In the genomic region with DNA sequence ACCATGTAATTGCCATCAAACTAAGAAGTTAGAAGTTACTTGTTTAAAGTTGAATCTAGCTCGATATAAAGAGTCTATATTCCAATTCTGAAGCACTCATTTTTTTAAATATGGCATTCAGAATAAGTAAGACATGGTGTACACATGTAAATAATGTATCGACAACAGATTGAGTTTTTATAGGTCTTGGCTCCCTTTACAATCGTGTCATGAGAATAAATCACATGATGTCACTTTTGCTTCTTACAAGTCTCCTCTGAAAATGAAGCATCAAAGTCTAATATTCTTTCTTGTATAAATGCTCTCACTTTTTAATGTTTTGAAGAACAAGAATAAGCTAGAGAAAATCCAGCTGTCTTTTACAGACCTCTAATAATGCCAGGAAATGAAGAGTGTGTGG, we compare ENCODE assay signal across 10 cellular contexts. TPM values are rescaled to one million over a fixed set of nuclear protein-coding genes. Genes with fewer than 3 reads are reported as not detected.
"Had no signal": no experiment of that assay in that cellular context is flagged by ENCODE, and none has a peak within 500 bp of the region (broad histone marks: within the 10 kb centered on the region; RNA-seq: fewer than 3 reads in every experiment).

No MANE protein-coding gene starts in this region.

- H3K4me1 Mint-ChIP-seq: IgD-negative memory B cell had no signal

- DNase-seq: GM23248, H7, HFFc6, KBM-7 had no signal

- H3K4me3 Mint-ChIP-seq: HFFc6, IgD-negative memory B cell had no signal

- H3K4me3 ChIP-seq: GM23248, HAP-1 had no signal

- H3K27me3 Mint-ChIP-seq: IgD-negative memory B cell had no signal

- H3K9me3 ChIP-seq: HAP-1 had no signal

- FAIRE-seq: HepG2 had no signal

- H3K36me3 ChIP-seq: HAP-1 had no signal

- H3K27ac Mint-ChIP-seq: HFFc6, IgD-negative memory B cell had no signal

- H3K27ac ChIP-seq: GM23248, HL-60, KMS-11 had no signal

- H3K36me3 Mint-ChIP-seq: IgD-negative memory B cell had no signal

- H3K9me3 Mint-ChIP-seq: IgD-negative memory B cell had no signal

- H3K4me1 ChIP-seq: HAP-1 had no signal

- ATAC-seq: HCT116, HepG2 had no signal

- H2AFZ ChIP-seq: GM23248 had no signal

- H3K4me2 ChIP-seq: KMS-11 had no signal

- H3K9ac ChIP-seq: GM23248, KMS-11 had no signal

RNA-seq across cellular contexts. Expression of a gene that starts 33.1 kb away (rescaled TPM):
- total RNA-seq: GM23248, HFFc6 had no signal
- polyA plus RNA-seq: GM23248, HepG2, IgD-negative memory B cell had no signal
